Comparison of ENCODE assay signal across 8 cellular contexts in the genomic region with DNA sequence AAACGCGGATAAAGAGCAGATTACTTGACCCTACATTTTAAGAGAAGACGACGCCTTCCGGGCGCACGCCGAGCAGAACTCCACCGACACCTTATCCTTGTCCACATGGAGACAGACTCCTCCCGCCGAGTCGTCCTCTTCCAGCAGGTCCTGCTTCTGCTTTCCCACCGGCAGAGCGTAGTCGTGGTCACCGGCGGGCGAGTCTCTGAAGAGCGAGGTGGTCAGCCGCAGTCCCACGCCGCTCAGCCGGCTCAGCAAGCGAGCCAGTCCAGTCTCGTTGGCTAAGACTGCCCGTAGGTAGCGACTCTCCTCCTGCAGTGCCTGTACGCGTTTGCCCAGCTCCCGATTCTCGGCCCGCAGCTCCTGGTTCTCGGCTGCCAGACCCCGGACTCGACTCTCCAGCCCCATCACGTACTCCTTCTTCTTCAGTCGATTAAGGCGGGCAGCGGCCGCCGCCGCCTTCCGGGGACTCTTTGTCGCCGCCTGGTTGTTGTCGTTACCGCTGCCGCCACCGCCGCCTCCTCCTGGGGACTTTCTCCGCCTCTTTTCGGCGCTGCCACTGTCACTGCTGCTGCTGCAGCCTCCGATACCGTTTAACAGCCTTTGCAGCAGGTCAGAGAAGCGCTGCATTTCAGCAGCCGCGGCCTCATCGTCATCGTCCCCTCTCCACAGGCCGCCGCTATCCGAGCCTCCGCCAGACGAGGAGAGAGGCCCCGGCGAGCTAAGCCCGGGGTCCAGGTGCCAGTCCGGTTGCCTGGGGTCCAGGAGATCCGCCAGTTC. TPM values are rescaled to one million over a fixed set of nuclear protein-coding genes. Genes with fewer than 3 reads are reported as not detected.
DNase-seq lines count a peak whose midpoint lies in the region; ATAC-seq and TF ChIP-seq lines count a peak whose summit lies in the region.

No MANE protein-coding gene starts in this region.

- H3K27me3 ChIP-seq in colonic mucosa (no peaks in the 10 kb centered on the region), liver (ENCODE audit: control insufficient read depth in 4 of 4, insufficient read depth in 4 of 4, low read length in 3 of 4) (no peaks in the 10 kb centered on the region)

- peak overlapping the region; percentile 86 for H3K4me3 ChIP-seq in colonic mucosa
- peak overlapping the region; percentile 89 to 99 (median 96) for H3K4me3 ChIP-seq in liver (ENCODE audit: low read depth in 1 of 3, low read length in 3 of 3)

- peak; percentile 73 for DNase-seq in AG20443 (ENCODE audit: low spot score)
- peak; percentile 73 for DNase-seq in NCI-H2227 (lab: John Stamatoyannopoulos, UW; ENCODE audit: unreplicated experiment)
- DNase-seq in activated CD4-positive, alpha-beta T cell treated with anti-CD3 and anti-CD28 coated beads for 48 hours: peak; percentile 91
- peak; percentile 85 for DNase-seq in colonic mucosa
- peak; percentile 81 to 88 for DNase-seq in stimulated activated CD4-positive, alpha-beta T cell treated with anti-CD3 and anti-CD28 coated beads, Interleukin-4, amount 100 ng/mL, for 4 hours

- peak overlapping the region; percentile 97 for H3K27ac ChIP-seq in colonic mucosa
- peak overlapping the region; percentile 92 to 96 for H3K27ac ChIP-seq in liver (ENCODE audit: low read depth in 1 of 2, low read length in 2 of 2)

- peak; percentile 56 for TF ChIP-seq CTCF in colonic mucosa (IDR thresholded peaks at IDR 0.05)
- TF ChIP-seq CTCF in liver (IDR thresholded peaks at IDR 0.05; ENCODE audit: low read depth, low read length, missing input control): peak; percentile 41

- intact Hi-C loops in colonic mucosa (cut with DNase I): no loop called here

- H3K9me3 ChIP-seq in colonic mucosa (no peaks in the 10 kb centered on the region), liver (ENCODE audit: control insufficient read depth in 4 of 4, low read length in 3 of 4) (no peaks in the 10 kb centered on the region)

- H3K9ac ChIP-seq in colonic mucosa (ENCODE audit: low read depth in 2 of 2, low read length in 2 of 2): peak overlapping the region; percentile 78 to 94
- H3K9ac ChIP-seq in liver (ENCODE audit: low read depth in 1 of 2, low read length in 2 of 2): peak overlapping the region; percentile 82 to 83

- ATAC-seq in GM18868 (IDR thresholded peaks at IDR 0.05; ENCODE audit: unreplicated experiment): peak; percentile 71
- peak; percentile 60 for ATAC-seq in HG03095 (IDR thresholded peaks at IDR 0.05; ENCODE audit: unreplicated experiment)

- peak; percentile 25 to 40 for TF ChIP-seq RAD21 in liver (IDR thresholded peaks at IDR 0.05)

- under 1% methylated on average over 70 of the region's 70 CpGs for WGBS in liver

- H3K36me3 ChIP-seq in colonic mucosa (no peaks in the 10 kb centered on the region), liver (ENCODE audit: control insufficient read depth in 4 of 4, insufficient read depth in 3 of 4, low read depth in 1 of 4, low read length in 3 of 4) (peaks cover 0 to 9% (median 3%) of the 10 kb centered on the region in 4 donors)

- H3K4me1 ChIP-seq in colonic mucosa (no peaks in the 10 kb centered on the region), liver (ENCODE audit: control insufficient read depth in 4 of 4, insufficient read depth in 4 of 4, low read length in 3 of 4) (peaks cover 1 to 35% (median 18%) of the 10 kb centered on the region in 4 donors)

TF ChIP-seq in liver, 16 proteins besides CTCF, POLR2A, EP300 and RAD21:
- TF ChIP-seq SP1 (IDR thresholded peaks at IDR 0.05) (no peak), YY1 (IDR thresholded peaks at IDR 0.05) (no peak), GABPA (IDR thresholded peaks at IDR 0.05 in 1 of 2, conservative IDR thresholded peaks at IDR 0.05 in 1 of 2) (peak in 1 of 2 donors; percentile 18)

RNA-seq across cellular contexts. Expression of gene CREBZF, which starts 1.0 kb away (rescaled TPM):
- 10 to 100 TPM; 35.4 to 44.6 TPM for total RNA-seq in colonic mucosa
- 10 to 100 TPM; 28.2 to 50.0 TPM for total RNA-seq in liver
- 10 to 100 TPM; 12.1 to 12.3 TPM for polyA plus RNA-seq in liver

RNA-seq across cellular contexts. Expression of gene TMEM126A, which starts 16.2 kb away (rescaled TPM):
- total RNA-seq in colonic mucosa (10 to 100 TPM; 22.0 to 36.4 TPM), liver (10 to 100 TPM in 1 of 2 donors, 1 to 10 TPM in 1; 9.3 to 21.0 TPM)
- polyA plus RNA-seq in liver: 10 to 100 TPM; 25.6 to 39.1 TPM

RNA-seq across cellular contexts. Expression of gene CCDC89, which starts 22.0 kb away (rescaled TPM):
- total RNA-seq in colonic mucosa (1 to 10 TPM; 1.4 to 1.7 TPM), liver (1 to 10 TPM in 1 of 2 donors, under 1 TPM in 1; 0.28 to 1.0 TPM)
- under 1 TPM in 1 of 2 donors, not detected in 1; 0.17 TPM for polyA plus RNA-seq in liver

RNA-seq across cellular contexts. Expression of gene TMEM126B, which starts 35.6 kb away (rescaled TPM):
- 10 to 100 TPM; 43.5 to 47.7 TPM for total RNA-seq in colonic mucosa
- 10 to 100 TPM; 20.0 to 28.1 TPM for total RNA-seq in liver
- 10 to 100 TPM; 25.7 to 32.3 TPM for polyA plus RNA-seq in liver

RNA-seq across cellular contexts. Expression of gene DLG2, which starts 36.8 kb away (rescaled TPM):
- total RNA-seq in colonic mucosa (1 to 10 TPM; 1.4 to 3.3 TPM), liver (1 to 10 TPM in 1 of 2 donors, under 1 TPM in 1; 0.37 to 5.5 TPM)
- polyA plus RNA-seq in liver: under 1 TPM; 0.30 to 0.99 TPM

Comparison
In these comparisons a context has a peak if more than half of its experiments do, and no peak if none do; other contexts are left out.
1. Peak in every context shown above with its lines: DNase-seq, ATAC-seq, H3K4me3 ChIP-seq and H3K27ac ChIP-seq.